Comparison of ENCODE assay signal across 9 cellular contexts in the genomic region with DNA sequence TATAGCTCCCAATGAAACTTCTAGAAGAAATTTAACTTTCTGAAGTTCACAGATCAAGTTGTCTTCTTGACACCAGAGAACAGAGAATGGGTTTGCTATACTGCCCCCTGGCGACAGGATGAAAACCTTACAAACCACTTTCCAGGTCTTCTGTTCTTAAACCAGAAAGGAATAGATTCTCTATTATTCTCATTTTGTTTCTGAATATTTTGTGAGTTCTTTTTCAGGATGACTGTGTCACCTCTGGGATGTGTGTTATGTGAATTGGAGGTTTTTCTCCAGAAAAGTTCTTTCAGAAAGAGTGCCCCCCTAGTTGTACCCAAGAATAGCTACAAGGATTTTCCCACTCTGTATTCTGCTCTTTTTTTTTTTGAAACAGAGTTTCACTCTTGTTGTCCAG. TPM values are rescaled to one million over a fixed set of nuclear protein-coding genes. Genes with fewer than 3 reads are reported as not detected.
A peak's percentile ranks its signal among the peaks of the same experiment; 100 is the strongest.
DNase-seq lines count a peak whose midpoint lies in the region; ATAC-seq, FAIRE-seq and TF ChIP-seq lines count a peak whose summit lies in the region.
"Had no signal": no experiment of that assay in that cellular context is flagged by ENCODE, and none has a peak within 500 bp of the region (broad histone marks: within the 10 kb centered on the region; RNA-seq: fewer than 3 reads in every experiment).

No MANE protein-coding gene starts in this region.

- BruUV-seq in K562 (replicated peaks; lab: Mats Ljungman, UMichigan), result no TSS peak

- H4K20me1 ChIP-seq in SK-N-SH (ENCODE audit: insufficient read depth) (no peaks in the 10 kb centered on the region), K562 (replicated peaks; ENCODE audit: control insufficient read depth, insufficient read depth, low read length) (no peaks in the 10 kb centered on the region)

- no peaks in the 10 kb centered on the region for H3K4me1 ChIP-seq in BE2C
- no peaks in the 10 kb centered on the region for H3K4me1 ChIP-seq in SK-N-SH (ENCODE audit: control insufficient read depth in 1 of 2, insufficient read depth in 2 of 2, low read depth in 1 of 2, low read length in 1 of 2)
- no peaks in the 10 kb centered on the region for H3K4me1 ChIP-seq in K562 (replicated peaks in 1 of 2; ENCODE audit: control insufficient read depth in 2 of 2, insufficient read depth in 2 of 2, low read length in 2 of 2)
- H3K4me1 ChIP-seq in left lung, result no peaks in the 10 kb centered on the region

- H3K9me3 ChIP-seq in BE2C, result peaks cover 2% of the 10 kb centered on the region; the same call in 1 of the 2 replicates
- no peaks in the 10 kb centered on the region for H3K9me3 ChIP-seq in SK-N-SH
- H3K9me3 ChIP-seq in K562 (replicated peaks; ENCODE audit: control insufficient read depth, insufficient read depth, low read depth, low read length), result peaks cover 3% of the 10 kb centered on the region
- peaks cover 0 to 9% of the 10 kb centered on the region in 2 donors for H3K9me3 ChIP-seq in left lung

- no peak overlapping the region for H3K9ac ChIP-seq in SK-N-SH
- H3K9ac ChIP-seq in K562 (ENCODE audit: insufficient read depth in 1 of 2, low read depth in 2 of 2, low read length in 2 of 2), result no peak overlapping the region

- in situ Hi-C loops in K562 (cut with MboI), result no loop called here

- WGBS in SK-N-SH (ENCODE audit: low lambda C conversion rate), result 17% methylated on average over 1 of the region's 1 CpG
- WGBS in K562 (ENCODE audit: insufficient coverage, low coverage, missing lambda C conversion rate), result 5% methylated on average over 1 of the region's 1 CpG

- no peak overlapping the region for H3K27ac ChIP-seq in SK-N-SH (ENCODE audit: low read depth in 2 of 2, low read length in 1 of 2)
- H3K27ac ChIP-seq in K562 (ENCODE audit: extremely low read depth, low read depth, low read length), result no peak overlapping the region
- H3K27ac ChIP-seq in left lung, result no peak overlapping the region

- intact Hi-C loops in K562 (cut with micrococcal nuclease) (no loop called here), left lung (cut with DNase I) (no loop called here)

- TF ChIP-seq EP300 in SK-N-SH (IDR thresholded peaks at IDR 0.05; ENCODE audit: borderline replicate concordance in 1 of 2, low read depth in 1 of 2, low read length in 1 of 2) (no peak), K562 (IDR thresholded peaks at IDR 0.05; ENCODE audit: low read length) (no peak)

- CTCF ChIA-PET in SK-N-SH (lab: Yijun Ruan, JAX), result interaction anchor here (0.7 to 4.8 kb wide), 42 partner anchors 9 to 424 kb away, joined by 3 to 29 read pairs (median 3); no protein-coding TSS in a partner anchor
- CTCF ChIA-PET in K562 (lab: Yijun Ruan, JAX; ENCODE audit: low intra/inter-chr PET ratio), result no interaction called here

- TF ChIP-seq RAD21 in SK-N-SH (IDR thresholded peaks at IDR 0.05; ENCODE audit: low read length), result no peak; the same call in 1 of the 2 replicates
- TF ChIP-seq RAD21 in K562 (CRISPR knock-in tag; conservative IDR thresholded peaks at IDR 0.05 in 1 of 2, IDR thresholded peaks at IDR 0.05 in 1 of 2), result peak in 1 of 2 experiments; percentile 35; a peak in 2 of 4 replicates

- no peaks in the 10 kb centered on the region for H3K9me1 ChIP-seq in K562 (ENCODE audit: control insufficient read depth, insufficient read depth, low read length)

- H3K4me2 ChIP-seq in SK-N-SH, result no peak overlapping the region
- H3K4me2 ChIP-seq in K562 (ENCODE audit: insufficient read depth, low read length), result no peak overlapping the region

- H2AFZ ChIP-seq in SK-N-SH (ENCODE audit: low read depth), result no peak overlapping the region
- H2AFZ ChIP-seq in K562 (ENCODE audit: low read depth, low read length), result no peak overlapping the region

- ATAC-seq in K562 (peak; percentile 79), left lung (peak; percentile 64), HG03342 (IDR thresholded peaks at IDR 0.05; ENCODE audit: unreplicated experiment) (no peak), HG02938 (IDR thresholded peaks at IDR 0.05; ENCODE audit: unreplicated experiment) (no peak)

- H3F3A ChIP-seq in SK-N-SH (replicated peaks; ENCODE audit: insufficient read depth), result peaks cover 3% of the 10 kb centered on the region

- peak; percentile 61 for DNase-seq in BE2C
- DNase-seq in H4 (ENCODE audit: low spot score), result peak; percentile 32
- peak; percentile 58 for DNase-seq in SK-N-SH
- DNase-seq in K562 (ENCODE audit: extremely low read depth in 1 of 4, low spot score in 3 of 4), result peak; percentile 53 to 77 (median 58)
- no peak for DNase-seq in left lung
- DNase-seq in stimulated activated naive CD4-positive, alpha-beta T cell (lab: John Stamatoyannopoulos, UW), result peak in 5 of 6 experiments; percentile 2 to 51 (median 30)

- H3K9me2 ChIP-seq in SK-N-SH, result no peaks in the 10 kb centered on the region

- peak; percentile 83 for FAIRE-seq in K562 (lab: Jason Lieb, UNC)

- POLR2A ChIA-PET in SK-N-SH (lab: Yijun Ruan, JAX), result no interaction called here
- POLR2A ChIA-PET in K562 (lab: Yijun Ruan, JAX), result interaction anchor here (1.0 kb wide), 1 partner anchor 93 kb away, joined by 4 read pairs; no protein-coding TSS in a partner anchor

- H3K79me2 ChIP-seq in SK-N-SH (ENCODE audit: insufficient read depth), result peaks cover 9% of the 10 kb centered on the region; the same call in 1 of the 2 replicates
- H3K79me2 ChIP-seq in K562 (ENCODE audit: control insufficient read depth, insufficient read depth, low read length), result no peaks in the 10 kb centered on the region; the same call in 2 of the 3 replicates

- H3K36me3 ChIP-seq in BE2C, result peaks cover 33% of the 10 kb centered on the region
- peaks cover 8 to 14% of the 10 kb centered on the region in 2 experiments for H3K36me3 ChIP-seq in SK-N-SH (replicated peaks in 1 of 2; ENCODE audit: control insufficient read depth in 1 of 2, insufficient read depth in 2 of 2, low read length in 1 of 2)
- peaks cover 14% of the 10 kb centered on the region for H3K36me3 ChIP-seq in K562 (ENCODE audit: control insufficient read depth, insufficient read depth, low read length)
- peaks cover 0 to 9% of the 10 kb centered on the region in 2 donors for H3K36me3 ChIP-seq in left lung

- H3K27me3 ChIP-seq in BE2C, result no peaks in the 10 kb centered on the region
- H3K27me3 ChIP-seq in SK-N-SH (ENCODE audit: insufficient read depth), result no peaks in the 10 kb centered on the region
- no peaks in the 10 kb centered on the region for H3K27me3 ChIP-seq in K562 (ENCODE audit: control insufficient read depth in 2 of 2, insufficient read depth in 2 of 2, low read length in 2 of 2)
- peaks cover 0 to under 1% of the 10 kb centered on the region in 2 donors for H3K27me3 ChIP-seq in left lung

- H3K4me3 ChIP-seq in BE2C (ENCODE audit: low read depth, low read length) (no peak overlapping the region), SK-N-SH (ENCODE audit: low read depth in 2 of 2, low read length in 1 of 2) (no peak overlapping the region; a peak in 1 of 4 replicates), K562 (no peak overlapping the region), left lung (no peak overlapping the region)

- TF ChIP-seq POLR2A in K562 (conservative IDR thresholded peaks at IDR 0.05), result no peak

- TF ChIP-seq CTCF in BE2C (IDR thresholded peaks at IDR 0.05; ENCODE audit: low read depth, low read length) (peak; percentile 87), SK-N-SH (IDR thresholded peaks at IDR 0.05) (peak; percentile 85), K562 (IDR thresholded peaks at IDR 0.05 in 2 of 3, conservative IDR thresholded peaks at IDR 0.05 in 1 of 3; ENCODE audit: insufficient read depth in 2 of 3, low read depth in 1 of 3, low read length in 3 of 3) (peak; percentile 68 to 72 (median 71)), left lung (IDR thresholded peaks at IDR 0.05) (peak; percentile 59 to 64)

RNA-seq across cellular contexts. Expression of a gene that starts 6.3 kb away (rescaled TPM):
- 19.5 TPM for polyA plus RNA-seq in BE2C (2012; ENCODE audit: insufficient read depth, insufficient read length, low read depth)
- total RNA-seq in H4 (2014; rRNA removed; shearing (Covaris generic)), result 60.2 and 63.4 TPM in 2 replicates
- polyA plus RNA-seq in SK-N-SH (2012; rRNA removed) (62.4 and 66.7 TPM in 2 replicates), K562 (2011; rRNA removed) (3.3 and 10.1 TPM in 2 replicates), K562 (2014; fragmentation: Illumina TruSeq; extraction: Trizol) (10.1 and 12.1 TPM in 2 replicates), K562 (2014; fragmentation: Nextera tagmentation; extraction: Ambion mirVana) (10 to 100 TPM; 17.7 to 18.2 TPM), K562 (2014; rRNA removed) (7.2 and 9.6 TPM in 2 replicates)
- polyA plus RNA-seq in SK-N-SH (2012; cell fraction: cytosol; rRNA removed), result 66.4 and 68.9 TPM in 2 replicates
- polyA plus RNA-seq in SK-N-SH (2012; cell fraction: nucleus; rRNA removed), result 23.6 and 23.8 TPM in 2 replicates
- total RNA-seq in K562 (2011; cell fraction: chromatin; rRNA removed; ENCODE audit: low replicate concordance), result 2.7 and 7.0 TPM in 2 replicates
- total RNA-seq in K562 (2011; cell fraction: nucleolus; rRNA removed), result 4.2 and 5.5 TPM in 2 replicates
- total RNA-seq in K562 (2011; cell fraction: nucleoplasm; rRNA removed), result 4.1 and 5.3 TPM in 2 replicates
- total RNA-seq in K562 (2014; rRNA removed) (6.3 and 6.7 TPM in 2 replicates), K562 (2014; rRNA removed; fragmentation: Illumina TruSeq; extraction: Trizol) (7.0 and 7.3 TPM in 2 replicates), K562 (2015; rRNA removed; fragmentation: Illumina TruSeq; extraction: Trizol) (7.1 and 7.7 TPM in 2 replicates), K562 (2021) (6.3 and 6.6 TPM in 2 replicates), left lung (10 to 100 TPM; 18.8 to 27.4 TPM)
- polyA plus RNA-seq in K562 (2011; cell fraction: cytosol; rRNA removed), result 2.8 and 6.7 TPM in 2 replicates
- polyA plus RNA-seq in K562 (2011; cell fraction: nucleus; rRNA removed), result 1.5 and 3.9 TPM in 2 replicates
- polyA plus RNA-seq in K562 (2012), result 10.8 and 14.6 TPM in 2 replicates
- 2.7 and 8.5 TPM in 2 replicates for polyA minus RNA-seq in K562 (2011; rRNA and poly(A)+ RNA removed)
- 3.2 TPM in 1 of 2 replicates, not detected in the other for polyA minus RNA-seq in K562 (2011; cell fraction: cytosol; rRNA and poly(A)+ RNA removed)
- 1.2 and 1.9 TPM in 2 replicates for polyA minus RNA-seq in K562 (2011; cell fraction: nucleus; rRNA and poly(A)+ RNA removed)

RNA-seq across cellular contexts. Expression of a gene that starts 47.3 kb away (rescaled TPM):
- 0.34 TPM for polyA plus RNA-seq in BE2C (2012; ENCODE audit: insufficient read depth, insufficient read length, low read depth)
- total RNA-seq in H4 (2014; rRNA removed; shearing (Covaris generic)), result not detected in 2 replicates
- polyA plus RNA-seq in SK-N-SH (2012; rRNA removed) (0.05 and 0.06 TPM in 2 replicates), K562 (2011; rRNA removed) (0.04 TPM in 1 of 2 replicates, not detected in the other), K562 (2014; fragmentation: Illumina TruSeq; extraction: Trizol) (0.39 TPM in 1 of 2 replicates, not detected in the other), K562 (2014; fragmentation: Nextera tagmentation; extraction: Ambion mirVana) (not detected), K562 (2014; rRNA removed) (0.04 TPM in 1 of 2 replicates, not detected in the other)
- polyA plus RNA-seq in SK-N-SH (2012; cell fraction: cytosol; rRNA removed), result 0.04 and 0.05 TPM in 2 replicates
- 0.13 and 0.47 TPM in 2 replicates for polyA plus RNA-seq in SK-N-SH (2012; cell fraction: nucleus; rRNA removed)
- not detected in 2 replicates for total RNA-seq in K562 (2011; cell fraction: chromatin; rRNA removed; ENCODE audit: low replicate concordance)
- total RNA-seq in K562 (2011; cell fraction: nucleolus; rRNA removed), result not detected in 2 replicates
- total RNA-seq in K562 (2011; cell fraction: nucleoplasm; rRNA removed), result not detected in 2 replicates
- total RNA-seq in K562 (2014; rRNA removed) (0.05 and 0.12 TPM in 2 replicates), K562 (2014; rRNA removed; fragmentation: Illumina TruSeq; extraction: Trizol) (not detected in 2 replicates), K562 (2015; rRNA removed; fragmentation: Illumina TruSeq; extraction: Trizol) (not detected in 2 replicates), K562 (2021) (0.09 and 0.16 TPM in 2 replicates), left lung (under 1 TPM in 1 of 2 donors, not detected in 1; 0.76 TPM)
- 0.01 TPM in 1 of 2 replicates, not detected in the other for polyA plus RNA-seq in K562 (2011; cell fraction: cytosol; rRNA removed)
- 0.07 and 0.11 TPM in 2 replicates for polyA plus RNA-seq in K562 (2011; cell fraction: nucleus; rRNA removed)
- polyA plus RNA-seq in K562 (2012), result 0.17 and 0.50 TPM in 2 replicates
- polyA minus RNA-seq in K562 (2011; rRNA and poly(A)+ RNA removed), result not detected in 2 replicates
- not detected in 2 replicates for polyA minus RNA-seq in K562 (2011; cell fraction: cytosol; rRNA and poly(A)+ RNA removed)
- polyA minus RNA-seq in K562 (2011; cell fraction: nucleus; rRNA and poly(A)+ RNA removed), result not detected in 2 replicates
- polyA plus RNA-seq: IgD-negative memory B cell had no signal

Comparison
In these comparisons a context has a peak if more than half of its experiments do, and no peak if none do; other contexts are left out.
1. DNase-seq: peak in BE2C (single experiment), H4 (single experiment), SK-N-SH (single experiment), K562 (4 of 4) and stimulated activated naive CD4-positive, alpha-beta T cell (5 of 6); none in left lung (0 of 2).
2. ATAC-seq: peak in K562 (single experiment) and left lung (single experiment); none in HG03342 (single experiment) and HG02938 (single experiment).
3. Peak in every context shown above with its lines, with median percentiles within 50 percentile points of each other: CTCF ChIP-seq.